In genomic region chr9:78239506-78239905, GRCh38 we compare ENCODE assay signal across 10 cellular contexts. TPM values are rescaled to one million over a fixed set of nuclear protein-coding genes. Genes with fewer than 3 reads are reported as not detected.
DNase-seq lines count a peak whose midpoint lies in the region; ATAC-seq, FAIRE-seq and TF ChIP-seq lines count a peak whose summit lies in the region.
"Had no signal": no experiment of that assay in that cellular context is flagged by ENCODE, and none has a peak within 500 bp of the region (broad histone marks: within the 10 kb centered on the region; RNA-seq: fewer than 3 reads in every experiment).

No MANE protein-coding gene starts in this region.

- in situ Hi-C loops in astrocyte of the cerebellum (cut with HindIII; ENCODE audit: low sequenced_read_pairs): no loop called here

- no TSS peak for BruUV-seq in Calu3 (replicated peaks; lab: Mats Ljungman, UMichigan)

- H3K4me1 ChIP-seq in A549: peaks cover 8% of the 10 kb centered on the region; the same call in 1 of the 3 replicates
- H3K4me1 ChIP-seq in CD8-positive, alpha-beta T cell (ENCODE audit: insufficient read depth, low read length): peaks cover 38% of the 10 kb centered on the region

- H3K27ac Mint-ChIP-seq in CD8-positive, alpha-beta T cell: no peak overlapping the region
- H3K27ac Mint-ChIP-seq in Calu3 (ENCODE audit: unreplicated experiment): no peak overlapping the region
- H3K27ac Mint-ChIP-seq: activated naive CD8-positive, alpha-beta T cell treated with anti-CD3 and anti-CD28 coated beads, Interleukin-2, amount 10 ng/mL, durations not matched to agents 7 days and 5 days had no signal

- intact Hi-C loops in CD8-positive, alpha-beta T cell (cut with DNase I, micrococcal nuclease): loop anchor here (5.0 kb wide), 2 partner anchors 207 to 1062 kb away; partner anchors contain the start of genes GNAQ (in 2 of the 2) and VPS13A (in 2 of the 2)
- intact Hi-C loops in Calu3 (cut with micrococcal nuclease; ENCODE audit: unreplicated experiment): no loop called here

- TF ChIP-seq POLR2A in A549 (IDR thresholded peaks at IDR 0.05; ENCODE audit: low read length): no peak

- H3K4me1 Mint-ChIP-seq in CD8-positive, alpha-beta T cell (ENCODE audit: low read depth): peaks cover 52% of the 10 kb centered on the region
- peaks cover 11% of the 10 kb centered on the region for H3K4me1 Mint-ChIP-seq in Calu3 (ENCODE audit: low read depth, unreplicated experiment)

- DNase-seq in A549 (ENCODE audit: low read depth in 1 of 2, low spot score in 1 of 2): peak; percentile 17 to 25
- DNase-seq in HEK293T (ENCODE audit: extremely low spot score): peak; percentile 40
- DNase-seq in astrocyte of the cerebellum (ENCODE audit: low read depth): no peak
- peak; percentile 23 for DNase-seq in kidney glomerular epithelial cell (lab: John Stamatoyannopoulos, UW)
- DNase-seq in CD8-positive, alpha-beta T cell: no peak
- no peak for DNase-seq in Calu3
- no peak for DNase-seq in activated CD8-positive, alpha-beta memory T cell treated with anti-CD3 and anti-CD28 coated beads, Interleukin-2, amount 50 U/mL, for 48 hours
- DNase-seq: activated naive CD8-positive, alpha-beta T cell treated with anti-CD3 and anti-CD28 coated beads, Interleukin-2, amount 10 ng/mL, durations not matched to agents 7 days and 5 days; NCI-H187 had no signal

- H3K27me3 Mint-ChIP-seq in CD8-positive, alpha-beta T cell (ENCODE audit: low read depth): no peaks in the 10 kb centered on the region
- no peaks in the 10 kb centered on the region for H3K27me3 Mint-ChIP-seq in Calu3 (ENCODE audit: unreplicated experiment)
- H3K27me3 Mint-ChIP-seq: activated naive CD8-positive, alpha-beta T cell treated with anti-CD3 and anti-CD28 coated beads, Interleukin-2, amount 10 ng/mL, durations not matched to agents 7 days and 5 days had no signal

- H3K4me3 Mint-ChIP-seq in CD8-positive, alpha-beta T cell: no peak overlapping the region
- no peak overlapping the region for H3K4me3 Mint-ChIP-seq in Calu3 (ENCODE audit: low read depth, unreplicated experiment)
- H3K4me3 Mint-ChIP-seq: activated naive CD8-positive, alpha-beta T cell treated with anti-CD3 and anti-CD28 coated beads, Interleukin-2, amount 10 ng/mL, durations not matched to agents 7 days and 5 days had no signal

- no peaks in the 10 kb centered on the region for H3K9me3 ChIP-seq in A549
- no peaks in the 10 kb centered on the region for H3K9me3 ChIP-seq in CD8-positive, alpha-beta T cell (ENCODE audit: low read length)

- FAIRE-seq in A549 (lab: Jason Lieb, UNC): no peak

- 58% methylated on average over 5 of the region's 5 CpGs for WGBS in A549 (ENCODE audit: missing lambda C conversion rate)

- no peak overlapping the region for H3K4me2 ChIP-seq in A549

- TF ChIP-seq EP300 in A549 (IDR thresholded peaks at IDR 0.05): no peak

- H3K27me3 ChIP-seq in CD8-positive, alpha-beta T cell (ENCODE audit: insufficient read depth, low read length): no peaks in the 10 kb centered on the region

- peaks cover 3% of the 10 kb centered on the region for H3K36me3 ChIP-seq in CD8-positive, alpha-beta T cell (ENCODE audit: insufficient read depth, low read length)

- H3K27ac ChIP-seq in A549: no peak overlapping the region
- H3K27ac ChIP-seq in CD8-positive, alpha-beta T cell (ENCODE audit: low read depth, low read length): no peak overlapping the region

- POLR2A ChIA-PET in A549 (lab: Yijun Ruan, JAX): no interaction called here
- POLR2A ChIA-PET in HEK293T (lab: Yijun Ruan, JAX): interaction anchor here (1.4 kb wide), 1 partner anchor 57 kb away, joined by 4 read pairs; the partner anchor contains the start of gene PSAT1
- POLR2A ChIA-PET in CD8-positive, alpha-beta T cell (lab: Charles Lee): interaction anchor here (0.7 kb wide), 1 partner anchor 262 kb away, joined by 3 read pairs; no protein-coding TSS in a partner anchor

- H3K36me3 Mint-ChIP-seq in CD8-positive, alpha-beta T cell: peaks cover 41% of the 10 kb centered on the region
- peaks cover 20% of the 10 kb centered on the region for H3K36me3 Mint-ChIP-seq in Calu3 (ENCODE audit: insufficient read depth, unreplicated experiment)

- H3K4me3 ChIP-seq in A549 (no peak overlapping the region), astrocyte of the cerebellum (ENCODE audit: low read depth, low read length) (no peak overlapping the region)
- no peak overlapping the region for H3K4me3 ChIP-seq in CD8-positive, alpha-beta T cell (ENCODE audit: low read depth, low read length)

- no peaks in the 10 kb centered on the region for H3K9me3 Mint-ChIP-seq in CD8-positive, alpha-beta T cell
- H3K9me3 Mint-ChIP-seq in Calu3 (ENCODE audit: low read depth, unreplicated experiment): no peaks in the 10 kb centered on the region
- H3K9me3 Mint-ChIP-seq: activated naive CD8-positive, alpha-beta T cell treated with anti-CD3 and anti-CD28 coated beads, Interleukin-2, amount 10 ng/mL, durations not matched to agents 7 days and 5 days had no signal

- ATAC-seq in A549: 0 out of 6 replicates have a peak, but pooled peaks of 1 of the 2 experiments have one; percentile 23
- no peak for ATAC-seq in CD8-positive, alpha-beta T cell
- ATAC-seq in GM18909 (IDR thresholded peaks at IDR 0.05; ENCODE audit: poor library complexity, unreplicated experiment): no peak

- TF ChIP-seq CTCF in A549 (IDR thresholded peaks at IDR 0.05) (0 out of 3 replicates have a peak, but pooled peaks have one; percentile 11), astrocyte of the cerebellum (IDR thresholded peaks at IDR 0.05; ENCODE audit: low read depth, low read length, missing control alignments) (peak; percentile 58), Calu3 (IDR thresholded peaks at IDR 0.05; ENCODE audit: unreplicated experiment) (no peak)
- TF ChIP-seq CTCF in CD8-positive, alpha-beta T cell (IDR thresholded peaks at IDR 0.05): no peak

- no peak; a peak in 1 of 5 replicates for TF ChIP-seq RAD21 in A549 (conservative IDR thresholded peaks at IDR 0.05 in 1 of 2, IDR thresholded peaks at IDR 0.05 in 1 of 2)

- CTCF ChIA-PET in A549 (lab: Yijun Ruan, JAX) (interaction anchor here (0.8 to 1.9 kb wide), 11 partner anchors 8 to 204 kb away, joined by 3 to 7 read pairs (median 3); no protein-coding TSS in a partner anchor), HEK293T (lab: Yijun Ruan, JAX) (interaction anchor here (0.7 kb wide), 1 partner anchor 56 kb away, joined by 3 read pairs; no protein-coding TSS in a partner anchor), Calu3 (lab: Charles Lee) (no interaction called here)
- CTCF ChIA-PET in CD8-positive, alpha-beta T cell (lab: Charles Lee): no interaction called here

TF ChIP-seq in A549, 52 proteins besides CTCF, POLR2A, EP300 and RAD21 (continues in another document):
- no peak for TF ChIP-seq SMC3 (IDR thresholded peaks at IDR 0.05)
- TF ChIP-seq EHMT2 (IDR thresholded peaks at IDR 0.05; ENCODE audit: low read depth): no peak
- TF ChIP-seq POLR2AphosphoS2 (conservative IDR thresholded peaks at IDR 0.05; ENCODE audit: low read length): no peak
- TF ChIP-seq CBX8 (IDR thresholded peaks at IDR 0.05): no peak

TF ChIP-seq in HEK293T, 16 proteins besides CTCF, POLR2A, EP300 and RAD21:
- TF ChIP-seq ARNT (IDR thresholded peaks at IDR 0.05) (no peak), SUZ12 (IDR thresholded peaks at IDR 0.05) (no peak), FOXA1 (IDR thresholded peaks at IDR 0.05) (no peak), CTBP1 (IDR thresholded peaks at IDR 0.05; ENCODE audit: borderline replicate concordance) (no peak), ZNF384 (IDR thresholded peaks at IDR 0.05) (no peak), BHLHE40 (IDR thresholded peaks at IDR 0.05; ENCODE audit: borderline replicate concordance) (no peak), TARDBP (IDR thresholded peaks at IDR 0.05) (no peak), ELF4 (IDR thresholded peaks at IDR 0.05) (no peak), SP1 (IDR thresholded peaks at IDR 0.05) (no peak), FOXK2 (IDR thresholded peaks at IDR 0.05) (no peak)
TF ChIP-seq in HEK293T: peak in this region for 0.

RNA-seq across cellular contexts. Expression of gene CEP78, which starts 3.6 kb away (rescaled TPM):
- 22.0 and 28.9 TPM in 2 replicates for polyA plus RNA-seq in A549 (2011; rRNA removed)
- polyA plus RNA-seq in A549 (2012; cell fraction: cytosol; rRNA removed): 9.1 and 10.8 TPM in 2 replicates
- 10.3 and 17.3 TPM in 2 replicates for polyA plus RNA-seq in A549 (2012; cell fraction: nucleus; rRNA removed)
- 16.0 to 18.2 TPM (median 16.5 TPM) in 3 replicates for polyA plus RNA-seq in A549 (2017; fragmentation: RNase III; extraction: RNeasy Plus Mini Kit Qiagen cat#74134 plus additional on column Dnase treatment)
- polyA minus RNA-seq in A549 (2011; rRNA and poly(A)+ RNA removed): 9.0 and 13.3 TPM in 2 replicates
- total RNA-seq in CD8-positive, alpha-beta T cell: 10 to 100 TPM; 17.7 to 18.5 TPM
- 17.3 and 20.8 TPM in 2 replicates for total RNA-seq in Calu3 (2022)

RNA-seq across cellular contexts. Expression of gene PSAT1, which starts 57.4 kb away (rescaled TPM):
- polyA plus RNA-seq in A549 (2011; rRNA removed): 383 and 529 TPM in 2 replicates
- 164 and 182 TPM in 2 replicates for polyA plus RNA-seq in A549 (2012; cell fraction: cytosol; rRNA removed)
- 92.2 and 121 TPM in 2 replicates for polyA plus RNA-seq in A549 (2012; cell fraction: nucleus; rRNA removed)
- 196 to 239 TPM (median 200 TPM) in 3 replicates for polyA plus RNA-seq in A549 (2017; fragmentation: RNase III; extraction: RNeasy Plus Mini Kit Qiagen cat#74134 plus additional on column Dnase treatment)
- 226 and 254 TPM in 2 replicates for polyA minus RNA-seq in A549 (2011; rRNA and poly(A)+ RNA removed)
- under 1 TPM; 0.53 to 0.98 TPM for total RNA-seq in CD8-positive, alpha-beta T cell
- total RNA-seq in Calu3 (2022): 56.0 and 69.5 TPM in 2 replicates

Comparison
In these comparisons a context has a peak if more than half of its experiments do, and no peak if none do; other contexts are left out.
1. DNase-seq: peak in A549 (2 of 2), HEK293T (single experiment) and kidney glomerular epithelial cell (single experiment); none in astrocyte of the cerebellum (single experiment), CD8-positive, alpha-beta T cell (0 of 7), Calu3 (single experiment) and activated CD8-positive, alpha-beta memory T cell treated with anti-CD3 and anti-CD28 coated beads, Interleukin-2, amount 50 U/mL, for 48 hours (single experiment).
2. CTCF ChIP-seq: peak in A549 (single experiment) and astrocyte of the cerebellum (single experiment); none in CD8-positive, alpha-beta T cell (single experiment) and Calu3 (single experiment).
3. RNA of gene PSAT1, which starts 57.4 kb away (total RNA-seq): 56.0 to 69.5 TPM in Calu3; 0.53 to 0.98 TPM in CD8-positive, alpha-beta T cell; every median in the first group is over 10 times any median in the second.
4. CTCF ChIA-PET loops: an anchor here in A549 (0.8 to 1.9 kb wide) and HEK293T (0.7 kb wide); none called in CD8-positive, alpha-beta T cell and Calu3.